In genomic region chr15:40320931-40321371, GRCh38 we compare ENCODE assay signal across 8 cellular contexts. TPM values are rescaled to one million over a fixed set of nuclear protein-coding genes. Genes with fewer than 3 reads are reported as not detected.
A peak's percentile ranks its signal among the peaks of the same experiment; 100 is the strongest.
DNase-seq lines count a peak whose midpoint lies in the region; ATAC-seq and TF ChIP-seq lines count a peak whose summit lies in the region.

No MANE protein-coding gene starts in this region.

- POLR2A ChIA-PET in CD8-positive, alpha-beta T cell (lab: Charles Lee), result interaction anchor here (1.2 to 7.3 kb wide), 2 partner anchors 12 to 31 kb away, joined by 4 to 68 read pairs; partner anchors contain the start of gene PLCB2
- POLR2A ChIA-PET in activated CD8-positive, alpha-beta T cell treated with anti-CD3 and anti-CD28 coated beads, Interleukin-2, amount 10 ng/mL, durations not matched to agents 7 days and 5 days (lab: Charles Lee), result interaction anchor here (1.8 kb wide), 1 partner anchor 13 kb away, joined by 8 read pairs; the partner anchor contains the start of gene PLCB2

- no peak overlapping the region for H3K4me3 Mint-ChIP-seq in CD8-positive, alpha-beta T cell
- H3K4me3 Mint-ChIP-seq in activated CD8-positive, alpha-beta T cell treated with anti-CD3 and anti-CD28 coated beads, Interleukin-2, amount 10 ng/mL, durations not matched to agents 7 days and 5 days, result no peak overlapping the region
- peak overlapping the region; percentile 44 for H3K4me3 Mint-ChIP-seq in natural killer cell treated with Interleukin-12 subunit alpha and Interleukin-12 subunit beta and Interleukin-15 and Interleukin-18, amount 100 ng/mL, for 72 hours

- no peaks in the 10 kb centered on the region for H3K36me3 ChIP-seq in CD8-positive, alpha-beta T cell (ENCODE audit: insufficient read depth, low read length)
- H3K36me3 ChIP-seq in HAP-1 (replicated peaks), result peaks cover 7% of the 10 kb centered on the region

- H3K27ac Mint-ChIP-seq in CD8-positive, alpha-beta T cell, result no peak overlapping the region
- no peak overlapping the region for H3K27ac Mint-ChIP-seq in activated CD8-positive, alpha-beta T cell treated with anti-CD3 and anti-CD28 coated beads, Interleukin-2, amount 10 ng/mL, durations not matched to agents 7 days and 5 days
- peak overlapping the region in 1 of 2 donors; percentile 9 for H3K27ac Mint-ChIP-seq in natural killer cell treated with Interleukin-12 subunit alpha and Interleukin-12 subunit beta and Interleukin-15 and Interleukin-18, amount 100 ng/mL, for 72 hours

- no peaks in the 10 kb centered on the region for H3K36me3 Mint-ChIP-seq in CD8-positive, alpha-beta T cell
- H3K36me3 Mint-ChIP-seq in activated CD8-positive, alpha-beta T cell treated with anti-CD3 and anti-CD28 coated beads, Interleukin-2, amount 10 ng/mL, durations not matched to agents 7 days and 5 days (ENCODE audit: low read depth), result peaks cover 4% of the 10 kb centered on the region
- no peaks in the 10 kb centered on the region for H3K36me3 Mint-ChIP-seq in natural killer cell treated with Interleukin-12 subunit alpha and Interleukin-12 subunit beta and Interleukin-15 and Interleukin-18, amount 100 ng/mL, for 72 hours

- in situ Hi-C loops in HAP-1 (cut with MboI; ENCODE audit: low sequenced_read_pairs), result no loop called here

- CTCF ChIA-PET in CD8-positive, alpha-beta T cell (lab: Charles Lee), result interaction anchor here (0.8 to 23.9 kb wide), 16 partner anchors 10 to 685 kb away, joined by 3 to 541 read pairs (median 3); partner anchors contain the start of genes ANKRD63, CCDC9B and PLCB2
- CTCF ChIA-PET in activated CD8-positive, alpha-beta T cell treated with anti-CD3 and anti-CD28 coated beads, Interleukin-2, amount 10 ng/mL, durations not matched to agents 7 days and 5 days (lab: Charles Lee), result interaction anchor here (0.7 to 21.9 kb wide), 16 partner anchors 8 to 274 kb away, joined by 3 to 559 read pairs (median 4); partner anchors contain the start of genes CCDC9B, IVD and PLCB2

- intact Hi-C loops in CD8-positive, alpha-beta T cell (cut with DNase I, micrococcal nuclease), result loop anchor here (1.0 to 5.0 kb wide), 9 partner anchors 14 to 911 kb away; partner anchors contain the start of genes BMF (in 1 of the 2), BUB1B (in 1 of the 2), CHP1 (in 1 of the 2) and DISP2 (in 1 of the 2)

- no peaks in the 10 kb centered on the region for H3K9me3 Mint-ChIP-seq in CD8-positive, alpha-beta T cell
- no peaks in the 10 kb centered on the region for H3K9me3 Mint-ChIP-seq in activated CD8-positive, alpha-beta T cell treated with anti-CD3 and anti-CD28 coated beads, Interleukin-2, amount 10 ng/mL, durations not matched to agents 7 days and 5 days (ENCODE audit: insufficient read depth)
- no peaks in the 10 kb centered on the region for H3K9me3 Mint-ChIP-seq in natural killer cell treated with Interleukin-12 subunit alpha and Interleukin-12 subunit beta and Interleukin-15 and Interleukin-18, amount 100 ng/mL, for 72 hours

- no peaks in the 10 kb centered on the region for H3K27me3 ChIP-seq in CD8-positive, alpha-beta T cell (ENCODE audit: insufficient read depth, low read length)
- no peaks in the 10 kb centered on the region for H3K27me3 ChIP-seq in HAP-1 (ENCODE audit: low read depth)

- H3K4me1 ChIP-seq in CD8-positive, alpha-beta T cell (ENCODE audit: insufficient read depth, low read length), result peaks cover 21% of the 10 kb centered on the region
- H3K4me1 ChIP-seq in HAP-1, result peaks cover 39% of the 10 kb centered on the region

- no peaks in the 10 kb centered on the region for H3K27me3 Mint-ChIP-seq in CD8-positive, alpha-beta T cell (ENCODE audit: low read depth)
- H3K27me3 Mint-ChIP-seq in activated CD8-positive, alpha-beta T cell treated with anti-CD3 and anti-CD28 coated beads, Interleukin-2, amount 10 ng/mL, durations not matched to agents 7 days and 5 days (ENCODE audit: low read depth), result peaks cover 25% of the 10 kb centered on the region
- H3K27me3 Mint-ChIP-seq in natural killer cell treated with Interleukin-12 subunit alpha and Interleukin-12 subunit beta and Interleukin-15 and Interleukin-18, amount 100 ng/mL, for 72 hours, result no peaks in the 10 kb centered on the region

- H3K27ac ChIP-seq in CD8-positive, alpha-beta T cell (ENCODE audit: low read depth, low read length), result no peak overlapping the region

- TF ChIP-seq CTCF in CD8-positive, alpha-beta T cell (IDR thresholded peaks at IDR 0.05), result peak; percentile 73

- peak in 4 of 7 experiments; percentile 58 to 66 (median 60) for DNase-seq in CD8-positive, alpha-beta T cell
- DNase-seq in HAP-1 (ENCODE audit: low spot score in 2 of 2) (peak; percentile 84 to 100), NCI-H774 (lab: John Stamatoyannopoulos, UW) (peak; percentile 40)
- DNase-seq in activated CD8-positive, alpha-beta T cell treated with anti-CD3 and anti-CD28 coated beads, Interleukin-2, amount 10 ng/mL, durations not matched to agents 7 days and 5 days, result peak; percentile 75
- no peak for DNase-seq in natural killer cell treated with Interleukin-12 subunit alpha and Interleukin-12 subunit beta and Interleukin-15 and Interleukin-18, amount 100 ng/mL, for 72 hours (ENCODE audit: low spot score)

- ATAC-seq in CD8-positive, alpha-beta T cell, result peak; percentile 27
- ATAC-seq in activated CD8-positive, alpha-beta T cell treated with anti-CD3 and anti-CD28 coated beads, Interleukin-2, amount 10 ng/mL, durations not matched to agents 7 days and 5 days, result peak; percentile 17
- ATAC-seq in esophagus mucosa (peak; percentile 21), HG03439 (IDR thresholded peaks at IDR 0.05; ENCODE audit: unreplicated experiment) (no peak), GM19035 (IDR thresholded peaks at IDR 0.05; ENCODE audit: unreplicated experiment) (no peak)
- ATAC-seq in natural killer cell treated with Interleukin-12 subunit alpha and Interleukin-12 subunit beta and Interleukin-15 and Interleukin-18, amount 100 ng/mL, for 72 hours, result no peak

- H3K9me3 ChIP-seq in CD8-positive, alpha-beta T cell (ENCODE audit: low read length), result no peaks in the 10 kb centered on the region
- no peaks in the 10 kb centered on the region for H3K9me3 ChIP-seq in HAP-1

- no peak overlapping the region for H3K4me3 ChIP-seq in CD8-positive, alpha-beta T cell (ENCODE audit: low read depth, low read length)
- no peak overlapping the region for H3K4me3 ChIP-seq in HAP-1

- peaks cover 17% of the 10 kb centered on the region for H3K4me1 Mint-ChIP-seq in CD8-positive, alpha-beta T cell (ENCODE audit: low read depth)
- peaks cover 30% of the 10 kb centered on the region for H3K4me1 Mint-ChIP-seq in activated CD8-positive, alpha-beta T cell treated with anti-CD3 and anti-CD28 coated beads, Interleukin-2, amount 10 ng/mL, durations not matched to agents 7 days and 5 days (ENCODE audit: low read depth)
- H3K4me1 Mint-ChIP-seq in natural killer cell treated with Interleukin-12 subunit alpha and Interleukin-12 subunit beta and Interleukin-15 and Interleukin-18, amount 100 ng/mL, for 72 hours (ENCODE audit: low read depth in 2 of 2), result peaks cover 22 to 28% of the 10 kb centered on the region in 2 donors

RNA-seq across cellular contexts. Expression of gene INAFM2, which starts 2.5 kb away (rescaled TPM):
- total RNA-seq in CD8-positive, alpha-beta T cell, result 1 to 10 TPM; 4.3 to 8.1 TPM
- 1 to 10 TPM; 8.7 to 9.4 TPM for total RNA-seq in activated CD8-positive, alpha-beta T cell treated with anti-CD3 and anti-CD28 coated beads, Interleukin-2, amount 10 ng/mL, durations not matched to agents 7 days and 5 days
- 7.1 TPM for total RNA-seq in esophagus mucosa
- total RNA-seq in natural killer cell treated with Interleukin-12 subunit alpha and Interleukin-12 subunit beta and Interleukin-15 and Interleukin-18, amount 100 ng/mL, for 72 hours, result 10 to 100 TPM; 16.7 to 17.5 TPM

RNA-seq across cellular contexts. Expression of gene PLCB2, which starts 13.2 kb away (rescaled TPM):
- total RNA-seq in CD8-positive, alpha-beta T cell, result 100 to 1,000 TPM; 154 to 167 TPM
- 100 to 1,000 TPM; 133 to 160 TPM for total RNA-seq in activated CD8-positive, alpha-beta T cell treated with anti-CD3 and anti-CD28 coated beads, Interleukin-2, amount 10 ng/mL, durations not matched to agents 7 days and 5 days
- 4.2 TPM for total RNA-seq in esophagus mucosa
- total RNA-seq in natural killer cell treated with Interleukin-12 subunit alpha and Interleukin-12 subunit beta and Interleukin-15 and Interleukin-18, amount 100 ng/mL, for 72 hours, result 100 to 1,000 TPM in 1 of 2 donors, 10 to 100 TPM in 1; 90.5 to 109 TPM

RNA-seq across cellular contexts. Expression of gene CCDC9B, which starts 19.8 kb away (rescaled TPM):
- 1 to 10 TPM in 1 of 2 experiments, under 1 TPM in 1; 0.60 to 1.1 TPM for total RNA-seq in CD8-positive, alpha-beta T cell
- total RNA-seq in activated CD8-positive, alpha-beta T cell treated with anti-CD3 and anti-CD28 coated beads, Interleukin-2, amount 10 ng/mL, durations not matched to agents 7 days and 5 days, result under 1 TPM; 0.76 to 0.84 TPM
- total RNA-seq in esophagus mucosa, result 21.3 TPM
- under 1 TPM; 0.29 to 0.47 TPM for total RNA-seq in natural killer cell treated with Interleukin-12 subunit alpha and Interleukin-12 subunit beta and Interleukin-15 and Interleukin-18, amount 100 ng/mL, for 72 hours

RNA-seq across cellular contexts. Expression of gene PHGR1, which starts 29.9 kb away (rescaled TPM):
- total RNA-seq in CD8-positive, alpha-beta T cell, result not detected
- total RNA-seq in activated CD8-positive, alpha-beta T cell treated with anti-CD3 and anti-CD28 coated beads, Interleukin-2, amount 10 ng/mL, durations not matched to agents 7 days and 5 days, result not detected
- total RNA-seq in esophagus mucosa, result not detected
- not detected for total RNA-seq in natural killer cell treated with Interleukin-12 subunit alpha and Interleukin-12 subunit beta and Interleukin-15 and Interleukin-18, amount 100 ng/mL, for 72 hours

RNA-seq across cellular contexts. Expression of gene DISP2, which starts 37.1 kb away (rescaled TPM):
- under 1 TPM; 0.05 to 0.25 TPM for total RNA-seq in CD8-positive, alpha-beta T cell
- 1 to 10 TPM in 1 of 2 experiments, under 1 TPM in 1; 0.82 to 2.6 TPM for total RNA-seq in activated CD8-positive, alpha-beta T cell treated with anti-CD3 and anti-CD28 coated beads, Interleukin-2, amount 10 ng/mL, durations not matched to agents 7 days and 5 days
- 0.28 TPM for total RNA-seq in esophagus mucosa
- total RNA-seq in natural killer cell treated with Interleukin-12 subunit alpha and Interleukin-12 subunit beta and Interleukin-15 and Interleukin-18, amount 100 ng/mL, for 72 hours, result under 1 TPM; 0.25 to 1.00 TPM

Comparison
In these comparisons a context has a peak if more than half of its experiments do, and no peak if none do; other contexts are left out.
1. ATAC-seq: peak in CD8-positive, alpha-beta T cell (single experiment), activated CD8-positive, alpha-beta T cell treated with anti-CD3 and anti-CD28 coated beads, Interleukin-2, amount 10 ng/mL, durations not matched to agents 7 days and 5 days (single experiment) and esophagus mucosa (single experiment); none in natural killer cell treated with Interleukin-12 subunit alpha and Interleukin-12 subunit beta and Interleukin-15 and Interleukin-18, amount 100 ng/mL, for 72 hours (0 of 2), HG03439 (single experiment) and GM19035 (single experiment).
2. RNA of gene PLCB2, which starts 13.2 kb away (total RNA-seq): 154 to 167 TPM in CD8-positive, alpha-beta T cell, 133 to 160 TPM in activated CD8-positive, alpha-beta T cell treated with anti-CD3 and anti-CD28 coated beads, Interleukin-2, amount 10 ng/mL, durations not matched to agents 7 days and 5 days and 90.5 to 109 TPM in natural killer cell treated with Interleukin-12 subunit alpha and Interleukin-12 subunit beta and Interleukin-15 and Interleukin-18, amount 100 ng/mL, for 72 hours; 4.2 TPM in esophagus mucosa (single experiment); every median in the first group is over 10 times any median in the second.
3. RNA of gene CCDC9B, which starts 19.8 kb away (total RNA-seq): 21.3 TPM in esophagus mucosa (single experiment); 0.60 to 1.1 TPM in CD8-positive, alpha-beta T cell, 0.76 to 0.84 TPM in activated CD8-positive, alpha-beta T cell treated with anti-CD3 and anti-CD28 coated beads, Interleukin-2, amount 10 ng/mL, durations not matched to agents 7 days and 5 days and 0.29 to 0.47 TPM in natural killer cell treated with Interleukin-12 subunit alpha and Interleukin-12 subunit beta and Interleukin-15 and Interleukin-18, amount 100 ng/mL, for 72 hours; every median in the first group is over 10 times any median in the second.